In genomic region chr21:42068592-42068991, GRCh38 we compare ENCODE assay signal across 22 cellular contexts. TPM values are rescaled to one million over a fixed set of nuclear protein-coding genes. Genes with fewer than 3 reads are reported as not detected.
DNase-seq lines count a peak whose midpoint lies in the region; ATAC-seq, FAIRE-seq and TF ChIP-seq lines count a peak whose summit lies in the region.
"Had no signal": no experiment of that assay in that cellular context is flagged by ENCODE, and none has a peak within 500 bp of the region (broad histone marks: within the 10 kb centered on the region; RNA-seq: fewer than 3 reads in every experiment).

No MANE protein-coding gene starts in this region.

- no peaks in the 10 kb centered on the region for H3K9me3 Mint-ChIP-seq in activated CD8-positive, alpha-beta T cell treated with anti-CD3 and anti-CD28 coated beads, Interleukin-2, amount 10 ng/mL, durations not matched to agents 7 days and 5 days (ENCODE audit: insufficient read depth)

- FAIRE-seq in HTR-8/SVneo (lab: Jason Lieb, UNC) = peak; percentile 93
- FAIRE-seq in bronchial epithelial cell (lab: Jason Lieb, UNC) = peak; percentile 92
- peak; percentile 84 for FAIRE-seq in urothelium cell line (lab: Jason Lieb, UNC)
- no peak for FAIRE-seq in frontal cortex (lab: Jason Lieb, UNC)
- FAIRE-seq: A549, D721Med, RCC 7860 had no signal

- POLR2A ChIA-PET in activated CD8-positive, alpha-beta T cell treated with anti-CD3 and anti-CD28 coated beads, Interleukin-2, amount 10 ng/mL, durations not matched to agents 7 days and 5 days (lab: Charles Lee) = no interaction called here

- H3K36me3 Mint-ChIP-seq in activated CD8-positive, alpha-beta T cell treated with anti-CD3 and anti-CD28 coated beads, Interleukin-2, amount 10 ng/mL, durations not matched to agents 7 days and 5 days (ENCODE audit: low read depth) = no peaks in the 10 kb centered on the region

- H3K36me3 ChIP-seq in bronchial epithelial cell (ENCODE audit: control insufficient read depth, insufficient read depth, low read length) (no peaks in the 10 kb centered on the region), mucosa of descending colon (ENCODE audit: low read depth) (no peaks in the 10 kb centered on the region)
- H3K36me3 ChIP-seq: SJSA1 had no signal

- H3K4me1 ChIP-seq in mucosa of descending colon (ENCODE audit: low read depth) = peaks cover 7% of the 10 kb centered on the region
- H3K4me1 ChIP-seq: A549 had no signal

- no peak for TF ChIP-seq CTCF in bronchial epithelial cell (IDR thresholded peaks at IDR 0.05; ENCODE audit: insufficient read depth, low read length, severe bottlenecking)
- no peak for TF ChIP-seq CTCF in mucosa of descending colon (IDR thresholded peaks at IDR 0.05)

- no peak for ATAC-seq in mucosa of descending colon
- ATAC-seq in activated CD8-positive, alpha-beta T cell treated with anti-CD3 and anti-CD28 coated beads, Interleukin-2, amount 10 ng/mL, durations not matched to agents 7 days and 5 days = no peak
- ATAC-seq: A549 had no signal

- no peaks in the 10 kb centered on the region for H3K9me3 ChIP-seq in mucosa of descending colon
- H3K9me3 ChIP-seq: A549, SJSA1 had no signal

- H3K27me3 ChIP-seq in bronchial epithelial cell (ENCODE audit: control insufficient read depth, insufficient read depth, low read length) = peaks cover 21% of the 10 kb centered on the region
- H3K27me3 ChIP-seq: SJSA1 had no signal

- H3K27ac Mint-ChIP-seq in activated CD8-positive, alpha-beta T cell treated with anti-CD3 and anti-CD28 coated beads, Interleukin-2, amount 10 ng/mL, durations not matched to agents 7 days and 5 days = no peak overlapping the region
- H3K27ac Mint-ChIP-seq: B cell had no signal

- H3K4me3 ChIP-seq in bronchial epithelial cell (ENCODE audit: low read depth, low read length) = no peak overlapping the region
- H3K4me3 ChIP-seq in mucosa of descending colon = no peak overlapping the region
- H3K4me3 ChIP-seq: A549, GM23248, SJSA1 had no signal

- H3K4me3 Mint-ChIP-seq in activated CD8-positive, alpha-beta T cell treated with anti-CD3 and anti-CD28 coated beads, Interleukin-2, amount 10 ng/mL, durations not matched to agents 7 days and 5 days = no peak overlapping the region
- H3K4me3 Mint-ChIP-seq: B cell had no signal

- peaks cover 28% of the 10 kb centered on the region for H3K4me1 Mint-ChIP-seq in activated CD8-positive, alpha-beta T cell treated with anti-CD3 and anti-CD28 coated beads, Interleukin-2, amount 10 ng/mL, durations not matched to agents 7 days and 5 days (ENCODE audit: low read depth)

- intact Hi-C loops in mucosa of descending colon (cut with DNase I, micrococcal nuclease) = no loop called here

- CTCF ChIA-PET in activated CD8-positive, alpha-beta T cell treated with anti-CD3 and anti-CD28 coated beads, Interleukin-2, amount 10 ng/mL, durations not matched to agents 7 days and 5 days (lab: Charles Lee) = no interaction called here

- DNase-seq in HTR-8/SVneo (ENCODE audit: insufficient read length, low spot score) (no peak), bronchial epithelial cell (ENCODE audit: low read depth) (no peak), mucosa of descending colon (peak in 2 of 3 donors; percentile 17 to 24), urothelium cell line (ENCODE audit: low spot score) (no peak), frontal cortex (ENCODE audit: low spot score in 2 of 2) (no peak)
- DNase-seq in activated CD4-positive, alpha-beta T cell treated with anti-CD3 and anti-CD28 coated beads for 1 hour = no peak
- DNase-seq in activated CD8-positive, alpha-beta T cell treated with anti-CD3 and anti-CD28 coated beads, Interleukin-2, amount 10 ng/mL, durations not matched to agents 7 days and 5 days = no peak
- DNase-seq: GM23248, HCEC 1CT, Kasumi-1, NCI-H1694, NCI-H2081, NCI-H2171, NCI-H345, NCI-H524 treated with DMSO at 0.1 percent for 48 hours, OCI-M1 had no signal

- peaks cover 4% of the 10 kb centered on the region for H3K27me3 Mint-ChIP-seq in activated CD8-positive, alpha-beta T cell treated with anti-CD3 and anti-CD28 coated beads, Interleukin-2, amount 10 ng/mL, durations not matched to agents 7 days and 5 days (ENCODE audit: low read depth)
- H3K27me3 Mint-ChIP-seq: B cell had no signal

RNA-seq across cellular contexts. Expression of gene UMODL1, which starts 2.5 kb away (rescaled TPM):
- total RNA-seq in bronchial epithelial cell (not detected in 2 replicates), mucosa of descending colon (under 1 TPM; 0.14 to 0.90 (median 0.16) TPM), frontal cortex (not detected)
- total RNA-seq in activated CD8-positive, alpha-beta T cell treated with anti-CD3 and anti-CD28 coated beads, Interleukin-2, amount 10 ng/mL, durations not matched to agents 7 days and 5 days = not detected
- total RNA-seq: GM23248, MCF 10A, SJSA1 had no signal

RNA-seq across cellular contexts. Expression of gene ZBTB21, which starts 58.4 kb away (rescaled TPM):
- total RNA-seq in bronchial epithelial cell (6.6 and 12.5 TPM in 2 replicates), mucosa of descending colon (10 to 100 TPM; 11.8 to 18.9 (median 14.6) TPM), frontal cortex (11.8 TPM)
- 10 to 100 TPM; 19.5 to 23.6 TPM for total RNA-seq in activated CD8-positive, alpha-beta T cell treated with anti-CD3 and anti-CD28 coated beads, Interleukin-2, amount 10 ng/mL, durations not matched to agents 7 days and 5 days

Comparison
In these comparisons a context has a peak if more than half of its experiments do, and no peak if none do; other contexts are left out.
1. DNase-seq: peak in mucosa of descending colon (2 of 3); none in HTR-8/SVneo (single experiment), bronchial epithelial cell (single experiment), urothelium cell line (single experiment), activated CD4-positive, alpha-beta T cell treated with anti-CD3 and anti-CD28 coated beads for 1 hour (single experiment), frontal cortex (0 of 2) and activated CD8-positive, alpha-beta T cell treated with anti-CD3 and anti-CD28 coated beads, Interleukin-2, amount 10 ng/mL, durations not matched to agents 7 days and 5 days (single experiment).